In the genomic region with DNA sequence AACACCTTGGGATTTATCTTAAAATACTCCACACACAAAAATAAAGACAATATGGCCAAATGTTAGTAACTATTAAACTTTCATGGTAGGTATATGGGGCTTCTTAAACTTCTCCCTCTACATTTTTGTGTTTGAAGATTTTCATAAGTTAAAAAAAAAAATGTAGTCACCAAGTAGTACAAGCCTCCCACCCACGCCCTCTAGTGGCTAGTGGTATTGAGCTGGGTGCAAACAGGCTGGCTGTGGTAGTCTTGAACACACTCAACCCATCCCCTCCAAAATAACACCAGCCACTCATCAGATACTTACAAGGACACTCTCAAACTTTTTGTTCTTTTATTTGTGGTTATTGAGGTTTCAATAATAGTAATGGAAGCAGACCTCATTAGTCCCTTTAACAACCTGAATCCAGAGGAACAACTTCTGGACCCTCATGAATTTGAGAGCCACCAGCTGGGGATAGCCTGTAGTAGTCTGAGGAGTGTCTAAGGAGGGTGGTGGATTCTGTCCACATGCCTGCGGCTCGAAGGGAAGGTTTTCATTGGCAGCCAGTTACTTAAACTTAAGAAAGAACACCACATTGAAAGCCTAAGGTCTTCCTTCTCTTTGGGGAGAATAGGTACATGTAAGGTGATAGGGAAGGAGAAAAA, we compare ENCODE assay signal across 8 cellular contexts. TPM values are rescaled to one million over a fixed set of nuclear protein-coding genes. Genes with fewer than 3 reads are reported as not detected.
DNase-seq lines count a peak whose midpoint lies in the region; ATAC-seq and TF ChIP-seq lines count a peak whose summit lies in the region.

No MANE protein-coding gene starts in this region.

- H3K4me3 ChIP-seq in fibroblast of the aortic adventitia (ENCODE audit: low read depth, low read length) (no peak overlapping the region), osteoblast (ENCODE audit: insufficient read depth, low read length) (no peak overlapping the region), thyroid gland (replicated peaks in 1 of 3) (no peak overlapping the region)

- no peaks in the 10 kb centered on the region for H3K9me3 ChIP-seq in osteoblast (ENCODE audit: low read depth, low read length)
- H3K9me3 ChIP-seq in thyroid gland, result no peaks in the 10 kb centered on the region

- TF ChIP-seq CTCF in fibroblast of the aortic adventitia (IDR thresholded peaks at IDR 0.05; ENCODE audit: insufficient read depth, low read length) (peak; percentile 92), osteoblast (IDR thresholded peaks at IDR 0.05; ENCODE audit: extremely low read depth, low read depth, low read length) (peak; percentile 97), thyroid gland (IDR thresholded peaks at IDR 0.05) (peak; percentile 38 to 83 (median 56))

- ATAC-seq in GM18868 (IDR thresholded peaks at IDR 0.05; ENCODE audit: unreplicated experiment), result peak; percentile 84

- peak; percentile 69 for DNase-seq in AG08395 (ENCODE audit: low spot score)
- peak; percentile 55 for DNase-seq in HT1080 (ENCODE audit: low read depth)
- DNase-seq in OCI-M1 (lab: John Stamatoyannopoulos, UW), result peak; percentile 88
- DNase-seq in activated T-cell treated with anti-CD3 and anti-CD28 coated beads, Interleukin-2, amount 50 U/mL, for 1 hour, result peak; percentile 65
- peak; percentile 76 for DNase-seq in fibroblast of the aortic adventitia (ENCODE audit: low read depth)
- DNase-seq in osteoblast (ENCODE audit: insufficient read length, low spot score, missing footprints), result peak; percentile 92
- peak; percentile 68 to 77 for DNase-seq in thyroid gland

- no peak overlapping the region for H3K4me2 ChIP-seq in osteoblast (ENCODE audit: insufficient read depth, low read length)

- H4K20me1 ChIP-seq in osteoblast (ENCODE audit: insufficient read depth, low read length), result no peaks in the 10 kb centered on the region

- H3K4me1 ChIP-seq in osteoblast (ENCODE audit: insufficient read depth, low read length), result no peaks in the 10 kb centered on the region
- no peaks in the 10 kb centered on the region for H3K4me1 ChIP-seq in thyroid gland

- TF ChIP-seq POLR2A in thyroid gland (IDR thresholded peaks at IDR 0.05), result no peak

- intact Hi-C loops in thyroid gland (cut with DNase I), result no loop called here

- H3K79me2 ChIP-seq in osteoblast (ENCODE audit: insufficient read depth, low read length), result no peaks in the 10 kb centered on the region

- H3K27ac ChIP-seq in osteoblast (ENCODE audit: low read depth, low read length) (no peak overlapping the region), thyroid gland (no peak overlapping the region)

- H3K36me3 ChIP-seq in osteoblast (ENCODE audit: insufficient read depth, low read length) (no peaks in the 10 kb centered on the region), thyroid gland (no peaks in the 10 kb centered on the region)

- 35 to 38% methylated on average over 3 of the region's 3 CpGs for WGBS in thyroid gland, 2 donors

- H3K27me3 ChIP-seq in osteoblast (ENCODE audit: insufficient read depth, low read length), result peaks cover 40% of the 10 kb centered on the region
- H3K27me3 ChIP-seq in thyroid gland, result no peaks in the 10 kb centered on the region

- no peak overlapping the region for H2AFZ ChIP-seq in osteoblast (ENCODE audit: low read length)

RNA-seq across cellular contexts. Expression of a gene that starts 15.6 kb away (rescaled TPM):
- total RNA-seq in HT1080 (2014; rRNA removed; shearing (Covaris generic)), result not detected in 2 replicates
- 0.02 TPM in 1 of 2 replicates, not detected in the other for polyA plus RNA-seq in HT1080 (2015; cell fraction: cytosol; rRNA removed)
- polyA plus RNA-seq in HT1080 (2015; cell fraction: nucleus; rRNA removed), result not detected in 2 replicates
- total RNA-seq in fibroblast of the aortic adventitia (ENCODE audit: low replicate concordance), result not detected in 2 replicates
- total RNA-seq in osteoblast, result not detected in 2 replicates
- not detected for total RNA-seq in thyroid gland
